In the genomic region with DNA sequence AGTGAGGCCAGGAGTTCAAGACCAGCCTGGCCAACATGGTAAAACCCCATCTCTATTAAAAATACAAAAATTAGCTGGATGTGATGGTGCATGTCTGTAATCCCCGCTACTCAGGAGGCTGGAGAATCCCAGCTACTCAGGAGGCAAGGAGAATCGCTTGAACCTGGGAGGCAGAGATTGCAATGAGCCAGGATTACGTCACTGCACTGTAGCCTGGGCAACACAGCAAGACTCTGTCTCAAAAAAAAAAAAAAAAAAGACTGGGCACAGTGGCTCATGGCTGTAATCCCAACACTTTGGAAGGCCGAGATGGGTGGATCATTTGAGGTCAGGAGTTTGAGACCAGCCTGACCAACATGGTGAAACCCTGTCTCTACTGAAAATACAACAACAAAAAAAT, we compare ENCODE assay signal across 9 cellular contexts. TPM values are rescaled to one million over a fixed set of nuclear protein-coding genes. Genes with fewer than 3 reads are reported as not detected.
"Had no signal": no experiment of that assay in that cellular context is flagged by ENCODE, and none has a peak within 500 bp of the region (broad histone marks: within the 10 kb centered on the region; RNA-seq: fewer than 3 reads in every experiment).

No MANE protein-coding gene starts in this region.

RNA-seq across cellular contexts. Expression of a gene that starts 45.0 kb away (rescaled TPM):
- total RNA-seq: activated B cell treated with CpG ODN at 0.5 μM for 24 hours; activated CD8-positive, alpha-beta memory T cell treated with anti-CD3 and anti-CD28 coated beads for 36 hours; activated CD8-positive, alpha-beta memory T cell treated with anti-CD3 and anti-CD28 coated beads, Interleukin-2, amount 10 ng/mL, durations not matched to agents 7 days and 5 days; activated naive CD4-positive, alpha-beta T cell treated with anti-CD3 and anti-CD28 coated beads for 36 hours; activated naive CD8-positive, alpha-beta T cell treated with anti-CD3 and anti-CD28 coated beads for 36 hours; frontal cortex; T-helper 17 cell had no signal
- polyA plus RNA-seq: adrenal gland, aorta had no signal
